15 cellular contexts compared by ENCODE assay signal in the genomic region with DNA sequence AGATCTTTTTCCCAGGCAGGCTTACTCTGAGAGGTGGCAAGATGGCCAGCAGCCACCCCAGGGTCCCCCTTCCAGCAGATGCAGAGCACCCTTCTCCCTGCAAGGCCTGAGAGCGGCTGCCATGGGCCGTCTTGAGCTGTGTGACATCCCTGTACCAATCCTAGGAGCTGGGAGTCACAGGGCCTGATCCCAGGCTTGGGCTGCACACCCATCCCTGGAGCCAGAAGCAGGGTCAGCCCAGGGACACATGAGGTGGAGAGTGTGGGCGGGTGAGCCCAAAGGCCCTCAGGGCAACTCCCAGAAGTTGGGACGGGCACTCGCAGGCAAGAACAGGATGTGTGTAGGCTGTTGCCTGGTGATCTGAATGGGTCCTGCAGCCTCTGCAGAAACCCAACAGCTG. TPM values are rescaled to one million over a fixed set of nuclear protein-coding genes. Genes with fewer than 3 reads are reported as not detected.
DNase-seq lines count a peak whose midpoint lies in the region; ATAC-seq and TF ChIP-seq lines count a peak whose summit lies in the region.
"Had no signal": no experiment of that assay in that cellular context is flagged by ENCODE, and none has a peak within 500 bp of the region (broad histone marks: within the 10 kb centered on the region; RNA-seq: fewer than 3 reads in every experiment).

No MANE protein-coding gene starts in this region.

- no peaks in the 10 kb centered on the region for H3K27me3 Mint-ChIP-seq in MCF 10A (ENCODE audit: insufficient read depth, unreplicated experiment)
- H3K27me3 Mint-ChIP-seq in T-helper 2 cell treated with Interferon-gamma antibody and Interleukin-4, amounts not matched to agents 5 μg/mL and 100 μg/mL, for 36 hours (ENCODE audit: low read depth) = peaks cover 9% of the 10 kb centered on the region

- no peaks in the 10 kb centered on the region for H3K4me1 ChIP-seq in BE2C
- H3K4me1 ChIP-seq: ascending aorta had no signal

- H3K4me3 Mint-ChIP-seq in MCF 10A (ENCODE audit: unreplicated experiment) = no peak overlapping the region
- no peak overlapping the region for H3K4me3 Mint-ChIP-seq in T-helper 2 cell treated with Interferon-gamma antibody and Interleukin-4, amounts not matched to agents 5 μg/mL and 100 μg/mL, for 36 hours
- H3K4me3 Mint-ChIP-seq: activated B cell treated with CpG ODN at 0.5 μM for 24 hours had no signal

- no peaks in the 10 kb centered on the region for H3K9me3 Mint-ChIP-seq in MCF 10A (ENCODE audit: unreplicated experiment)
- H3K9me3 Mint-ChIP-seq in T-helper 2 cell treated with Interferon-gamma antibody and Interleukin-4, amounts not matched to agents 5 μg/mL and 100 μg/mL, for 36 hours = no peaks in the 10 kb centered on the region

- H3K9me3 ChIP-seq in BE2C = no peaks in the 10 kb centered on the region
- H3K9me3 ChIP-seq: ascending aorta had no signal

- DNase-seq in BE2C (peak; percentile 50), H4 (ENCODE audit: low spot score) (peak; percentile 56), MCF 10A (ENCODE audit: unreplicated experiment) (peak; percentile 60), omental fat pad (ENCODE audit: low spot score) (peak; percentile 16), SK-N-DZ (ENCODE audit: low spot score) (no peak), amniotic stem cell (lab: John Stamatoyannopoulos, UW) (no peak)
- DNase-seq in T-helper 2 cell treated with Interferon-gamma antibody and Interleukin-4, amounts not matched to agents 5 μg/mL and 100 μg/mL, for 36 hours (ENCODE audit: low spot score) = no peak
- DNase-seq: activated B cell treated with CpG ODN at 0.5 μM for 24 hours; Karpas-422; NCI-H2029 treated with DMSO at 0.1 percent for 48 hours; stimulated activated CD4-positive, alpha-beta T cell treated with anti-CD3 and anti-CD28 coated beads, Interleukin-2, amount 100 ng/mL, for 24 hours had no signal

- TF ChIP-seq CTCF in BE2C (IDR thresholded peaks at IDR 0.05; ENCODE audit: low read depth, low read length) (no peak), MCF 10A (IDR thresholded peaks at IDR 0.05; ENCODE audit: unreplicated experiment) (no peak), omental fat pad (IDR thresholded peaks at IDR 0.05) (no peak)

- POLR2A ChIA-PET in MCF 10A (lab: Yijun Ruan, JAX) = no interaction called here

- H3K36me3 Mint-ChIP-seq in MCF 10A (ENCODE audit: insufficient read depth, unreplicated experiment) = no peaks in the 10 kb centered on the region
- no peaks in the 10 kb centered on the region for H3K36me3 Mint-ChIP-seq in T-helper 2 cell treated with Interferon-gamma antibody and Interleukin-4, amounts not matched to agents 5 μg/mL and 100 μg/mL, for 36 hours (ENCODE audit: low read depth)

- H3K4me1 Mint-ChIP-seq in MCF 10A (ENCODE audit: insufficient read depth, unreplicated experiment) = no peaks in the 10 kb centered on the region
- no peaks in the 10 kb centered on the region for H3K4me1 Mint-ChIP-seq in T-helper 2 cell treated with Interferon-gamma antibody and Interleukin-4, amounts not matched to agents 5 μg/mL and 100 μg/mL, for 36 hours (ENCODE audit: low read depth)
- H3K4me1 Mint-ChIP-seq: activated B cell treated with CpG ODN at 0.5 μM for 24 hours had no signal

- no TSS peak for BruUV-seq in MCF 10A (replicated peaks; lab: Mats Ljungman, UMichigan)

- CTCF ChIA-PET in MCF 10A (lab: Yijun Ruan, JAX) = interaction anchor here (0.7 kb wide), 2 partner anchors 37 to 43 kb away, joined by 3 read pairs; no protein-coding TSS in a partner anchor

- H3K27ac Mint-ChIP-seq in MCF 10A (ENCODE audit: low read depth, unreplicated experiment) = no peak overlapping the region
- no peak overlapping the region for H3K27ac Mint-ChIP-seq in T-helper 2 cell treated with Interferon-gamma antibody and Interleukin-4, amounts not matched to agents 5 μg/mL and 100 μg/mL, for 36 hours
- H3K27ac Mint-ChIP-seq: activated B cell treated with CpG ODN at 0.5 μM for 24 hours had no signal

- intact Hi-C loops in MCF 10A (cut with micrococcal nuclease) = no loop called here

- H3K4me3 ChIP-seq in BE2C (ENCODE audit: low read depth, low read length) = no peak overlapping the region
- H3K4me3 ChIP-seq: ascending aorta had no signal

- no peaks in the 10 kb centered on the region for H3K27me3 ChIP-seq in BE2C
- H3K27me3 ChIP-seq: ascending aorta had no signal

- ATAC-seq in omental fat pad (ENCODE audit: low FRiP score) (no peak), GM18861 (IDR thresholded peaks at IDR 0.05; ENCODE audit: unreplicated experiment) (no peak)

- no peaks in the 10 kb centered on the region for H3K36me3 ChIP-seq in BE2C
- H3K36me3 ChIP-seq: ascending aorta had no signal

RNA-seq across cellular contexts. Expression of a gene that starts 40.5 kb away (rescaled TPM):
- not detected for polyA plus RNA-seq in BE2C (2012; ENCODE audit: insufficient read depth, insufficient read length, low read depth)
- not detected in 2 replicates for total RNA-seq in H4 (2014; rRNA removed; shearing (Covaris generic))
- total RNA-seq in MCF 10A (2022) (not detected in 2 replicates), omental fat pad (under 1 TPM in 2 of 4 donors, not detected in 2; 0.06 to 0.12 TPM)
- polyA plus RNA-seq in SK-N-DZ (2014; cell fraction: cytosol; rRNA removed) = not detected in 2 replicates
- polyA plus RNA-seq in SK-N-DZ (2014; cell fraction: nucleus; rRNA removed) = not detected in 2 replicates
- total RNA-seq: activated B cell treated with CpG ODN at 0.5 μM for 24 hours, dermis microvascular lymphatic vessel endothelial cell, G401 had no signal

RNA-seq across cellular contexts. Expression of a gene that starts 50.7 kb away (rescaled TPM):
- polyA plus RNA-seq in BE2C (2012; ENCODE audit: insufficient read depth, insufficient read length, low read depth) = not detected
- total RNA-seq in H4 (2014; rRNA removed; shearing (Covaris generic)) = not detected in 2 replicates
- not detected in 2 replicates for total RNA-seq in MCF 10A (2022)
- not detected for total RNA-seq in omental fat pad
- polyA plus RNA-seq in SK-N-DZ (2014; cell fraction: cytosol; rRNA removed) = 0.08 TPM in 1 of 2 replicates, not detected in the other
- polyA plus RNA-seq in SK-N-DZ (2014; cell fraction: nucleus; rRNA removed) = 0.57 and 1.2 TPM in 2 replicates
- total RNA-seq: activated B cell treated with CpG ODN at 0.5 μM for 24 hours, ascending aorta, dermis microvascular lymphatic vessel endothelial cell, G401 had no signal

RNA-seq across cellular contexts. Expression of a gene that starts 51.8 kb away (rescaled TPM):
- polyA plus RNA-seq in BE2C (2012; ENCODE audit: insufficient read depth, insufficient read length, low read depth) = 1.6 TPM
- total RNA-seq in H4 (2014; rRNA removed; shearing (Covaris generic)) = 1.7 and 2.6 TPM in 2 replicates
- 18.0 and 22.0 TPM in 2 replicates for total RNA-seq in MCF 10A (2022)
- total RNA-seq in omental fat pad = 10 to 100 TPM; 18.0 to 52.2 (median 32.5) TPM
- 0.10 TPM in 1 of 2 replicates, not detected in the other for polyA plus RNA-seq in SK-N-DZ (2014; cell fraction: cytosol; rRNA removed)
- 0.07 TPM in 1 of 2 replicates, not detected in the other for polyA plus RNA-seq in SK-N-DZ (2014; cell fraction: nucleus; rRNA removed)

Comparison
In these comparisons a context has a peak if more than half of its experiments do, and no peak if none do; other contexts are left out.
1. DNase-seq: peak in BE2C (single experiment), H4 (single experiment), MCF 10A (single experiment) and omental fat pad (single experiment); none in SK-N-DZ (single experiment), amniotic stem cell (single experiment) and T-helper 2 cell treated with Interferon-gamma antibody and Interleukin-4, amounts not matched to agents 5 μg/mL and 100 μg/mL, for 36 hours (single experiment).